ENCODE assay signal across 1 cellular context in genomic region chr20:62242196-62242595, GRCh38.
TF ChIP-seq lines count a peak whose summit lies in the region.

No MANE protein-coding gene starts in this region.

TF ChIP-seq in WTC11, 78 proteins besides CTCF, POLR2A, EP300 and RAD21 (continued from another document):
- no peak for TF ChIP-seq GRHL2 (CRISPR knock-in tag; IDR thresholded peaks at IDR 0.05; ENCODE audit: insufficient replicate concordance, severe bottlenecking)
- TF ChIP-seq ZNF263 (CRISPR knock-in tag; IDR thresholded peaks at IDR 0.05; ENCODE audit: low read depth), result no peak
- no peak for TF ChIP-seq PREB (CRISPR knock-in tag; IDR thresholded peaks at IDR 0.05; ENCODE audit: borderline replicate concordance)
- TF ChIP-seq, protein P1, sequence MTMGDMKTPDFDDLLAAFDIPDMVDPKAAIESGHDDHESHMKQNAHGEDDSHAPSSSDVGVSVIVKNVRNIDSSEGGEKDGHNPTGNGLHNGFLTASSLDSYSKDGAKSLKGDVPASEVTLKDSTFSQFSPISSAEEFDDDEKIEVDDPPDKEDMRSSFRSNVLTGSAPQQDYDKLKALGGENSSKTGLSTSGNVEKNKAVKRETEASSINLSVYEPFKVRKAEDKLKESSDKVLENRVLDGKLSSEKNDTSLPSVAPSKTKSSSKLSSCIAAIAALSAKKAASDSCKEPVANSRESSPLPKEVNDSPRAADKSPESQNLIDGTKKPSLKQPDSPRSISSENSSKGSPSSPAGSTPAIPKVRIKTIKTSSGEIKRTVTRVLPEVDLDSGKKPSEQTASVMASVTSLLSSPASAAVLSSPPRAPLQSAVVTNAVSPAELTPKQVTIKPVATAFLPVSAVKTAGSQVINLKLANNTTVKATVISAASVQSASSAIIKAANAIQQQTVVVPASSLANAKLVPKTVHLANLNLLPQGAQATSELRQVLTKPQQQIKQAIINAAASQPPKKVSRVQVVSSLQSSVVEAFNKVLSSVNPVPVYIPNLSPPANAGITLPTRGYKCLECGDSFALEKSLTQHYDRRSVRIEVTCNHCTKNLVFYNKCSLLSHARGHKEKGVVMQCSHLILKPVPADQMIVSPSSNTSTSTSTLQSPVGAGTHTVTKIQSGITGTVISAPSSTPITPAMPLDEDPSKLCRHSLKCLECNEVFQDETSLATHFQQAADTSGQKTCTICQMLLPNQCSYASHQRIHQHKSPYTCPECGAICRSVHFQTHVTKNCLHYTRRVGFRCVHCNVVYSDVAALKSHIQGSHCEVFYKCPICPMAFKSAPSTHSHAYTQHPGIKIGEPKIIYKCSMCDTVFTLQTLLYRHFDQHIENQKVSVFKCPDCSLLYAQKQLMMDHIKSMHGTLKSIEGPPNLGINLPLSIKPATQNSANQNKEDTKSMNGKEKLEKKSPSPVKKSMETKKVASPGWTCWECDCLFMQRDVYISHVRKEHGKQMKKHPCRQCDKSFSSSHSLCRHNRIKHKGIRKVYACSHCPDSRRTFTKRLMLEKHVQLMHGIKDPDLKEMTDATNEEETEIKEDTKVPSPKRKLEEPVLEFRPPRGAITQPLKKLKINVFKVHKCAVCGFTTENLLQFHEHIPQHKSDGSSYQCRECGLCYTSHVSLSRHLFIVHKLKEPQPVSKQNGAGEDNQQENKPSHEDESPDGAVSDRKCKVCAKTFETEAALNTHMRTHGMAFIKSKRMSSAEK (CRISPR knock-in tag; IDR thresholded peaks at IDR 0.05; ENCODE audit: borderline replicate concordance), result no peak
- TF ChIP-seq, protein P2, sequence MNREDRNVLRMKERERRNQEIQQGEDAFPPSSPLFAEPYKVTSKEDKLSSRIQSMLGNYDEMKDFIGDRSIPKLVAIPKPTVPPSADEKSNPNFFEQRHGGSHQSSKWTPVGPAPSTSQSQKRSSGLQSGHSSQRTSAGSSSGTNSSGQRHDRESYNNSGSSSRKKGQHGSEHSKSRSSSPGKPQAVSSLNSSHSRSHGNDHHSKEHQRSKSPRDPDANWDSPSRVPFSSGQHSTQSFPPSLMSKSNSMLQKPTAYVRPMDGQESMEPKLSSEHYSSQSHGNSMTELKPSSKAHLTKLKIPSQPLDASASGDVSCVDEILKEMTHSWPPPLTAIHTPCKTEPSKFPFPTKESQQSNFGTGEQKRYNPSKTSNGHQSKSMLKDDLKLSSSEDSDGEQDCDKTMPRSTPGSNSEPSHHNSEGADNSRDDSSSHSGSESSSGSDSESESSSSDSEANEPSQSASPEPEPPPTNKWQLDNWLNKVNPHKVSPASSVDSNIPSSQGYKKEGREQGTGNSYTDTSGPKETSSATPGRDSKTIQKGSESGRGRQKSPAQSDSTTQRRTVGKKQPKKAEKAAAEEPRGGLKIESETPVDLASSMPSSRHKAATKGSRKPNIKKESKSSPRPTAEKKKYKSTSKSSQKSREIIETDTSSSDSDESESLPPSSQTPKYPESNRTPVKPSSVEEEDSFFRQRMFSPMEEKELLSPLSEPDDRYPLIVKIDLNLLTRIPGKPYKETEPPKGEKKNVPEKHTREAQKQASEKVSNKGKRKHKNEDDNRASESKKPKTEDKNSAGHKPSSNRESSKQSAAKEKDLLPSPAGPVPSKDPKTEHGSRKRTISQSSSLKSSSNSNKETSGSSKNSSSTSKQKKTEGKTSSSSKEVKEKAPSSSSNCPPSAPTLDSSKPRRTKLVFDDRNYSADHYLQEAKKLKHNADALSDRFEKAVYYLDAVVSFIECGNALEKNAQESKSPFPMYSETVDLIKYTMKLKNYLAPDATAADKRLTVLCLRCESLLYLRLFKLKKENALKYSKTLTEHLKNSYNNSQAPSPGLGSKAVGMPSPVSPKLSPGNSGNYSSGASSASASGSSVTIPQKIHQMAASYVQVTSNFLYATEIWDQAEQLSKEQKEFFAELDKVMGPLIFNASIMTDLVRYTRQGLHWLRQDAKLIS (CRISPR knock-in tag; IDR thresholded peaks at IDR 0.05; ENCODE audit: borderline replicate concordance), result no peak
